ENCODE assay signal across 9 cellular contexts in genomic region chr3:129181834-129182233, GRCh38. TPM values are rescaled to one million over a fixed set of nuclear protein-coding genes. Genes with fewer than 3 reads are reported as not detected.
DNase-seq lines count a peak whose midpoint lies in the region; ATAC-seq and TF ChIP-seq lines count a peak whose summit lies in the region.
"Had no signal": no experiment of that assay in that cellular context is flagged by ENCODE, and none has a peak within 500 bp of the region (broad histone marks: within the 10 kb centered on the region; RNA-seq: fewer than 3 reads in every experiment).

No MANE protein-coding gene starts in this region.

- peaks cover 42% of the 10 kb centered on the region for H3K4me1 Mint-ChIP-seq in activated T-cell treated with anti-CD3 and anti-CD28 coated beads, Interleukin-2, amount 50 U/mL, for 4 hours (ENCODE audit: low read depth)
- H3K4me1 Mint-ChIP-seq in activated naive CD8-positive, alpha-beta T cell treated with anti-CD3 and anti-CD28 coated beads, Interleukin-2, amount 10 ng/mL, durations not matched to agents 7 days and 5 days, result peaks cover 46% of the 10 kb centered on the region

- peak overlapping the region; percentile 95 to 99 for H3K4me3 ChIP-seq in left lung
- H3K4me3 ChIP-seq in tibial artery, result peak overlapping the region; percentile 80 to 96

- no peaks in the 10 kb centered on the region for H3K27me3 Mint-ChIP-seq in activated T-cell treated with anti-CD3 and anti-CD28 coated beads, Interleukin-2, amount 50 U/mL, for 4 hours (ENCODE audit: low read depth)
- no peaks in the 10 kb centered on the region for H3K27me3 Mint-ChIP-seq in activated naive CD8-positive, alpha-beta T cell treated with anti-CD3 and anti-CD28 coated beads, Interleukin-2, amount 10 ng/mL, durations not matched to agents 7 days and 5 days

- H3K27ac Mint-ChIP-seq in activated naive CD8-positive, alpha-beta T cell treated with anti-CD3 and anti-CD28 coated beads, Interleukin-2, amount 10 ng/mL, durations not matched to agents 7 days and 5 days, result peak overlapping the region; percentile 98

- H3K4me1 ChIP-seq in left lung, result peaks cover 33 to 76% of the 10 kb centered on the region in 2 donors
- peaks cover 0 to 67% (median 41%) of the 10 kb centered on the region in 4 donors for H3K4me1 ChIP-seq in tibial artery

- TF ChIP-seq CTCF in left lung (IDR thresholded peaks at IDR 0.05) (no peak), tibial artery (IDR thresholded peaks at IDR 0.05) (no peak)

- H3K4me3 Mint-ChIP-seq in activated T-cell treated with anti-CD3 and anti-CD28 coated beads, Interleukin-2, amount 50 U/mL, for 4 hours, result peak overlapping the region; percentile 98
- H3K4me3 Mint-ChIP-seq in activated naive CD8-positive, alpha-beta T cell treated with anti-CD3 and anti-CD28 coated beads, Interleukin-2, amount 10 ng/mL, durations not matched to agents 7 days and 5 days, result peak overlapping the region; percentile 92

- H3K27me3 ChIP-seq in left lung (no peaks in the 10 kb centered on the region), tibial artery (no peaks in the 10 kb centered on the region)

- no peak for DNase-seq in activated T-cell treated with anti-CD3 and anti-CD28 coated beads, Interleukin-2, amount 50 U/mL, for 4 hours
- no peak for DNase-seq in activated T-cell treated with anti-CD3 and anti-CD28 coated beads, Interleukin-2, amount 50 U/mL, for 1 hour
- DNase-seq in activated naive CD8-positive, alpha-beta T cell treated with anti-CD3 and anti-CD28 coated beads, Interleukin-2, amount 10 ng/mL, durations not matched to agents 7 days and 5 days, result no peak
- no peak for DNase-seq in left lung
- DNase-seq in tibial artery, result no peak
- no peak for DNase-seq in HuH-7 (ENCODE audit: low spot score)
- no peak for DNase-seq in Ammon's horn (ENCODE audit: low spot score)
- DNase-seq: NCI-H1105 had no signal

- H3K36me3 ChIP-seq in left lung (peaks cover 0 to 22% of the 10 kb centered on the region in 2 donors), tibial artery (peaks cover 13 to 25% (median 13%) of the 10 kb centered on the region in 3 donors)

- peak overlapping the region; percentile 98 for H3K27ac ChIP-seq in left lung
- H3K27ac ChIP-seq in tibial artery, result peak overlapping the region; percentile 99 to 100

- no peak for ATAC-seq in activated T-cell treated with anti-CD3 and anti-CD28 coated beads, Interleukin-2, amount 50 U/mL, for 4 hours
- ATAC-seq in activated naive CD8-positive, alpha-beta T cell treated with anti-CD3 and anti-CD28 coated beads, Interleukin-2, amount 10 ng/mL, durations not matched to agents 7 days and 5 days (ENCODE audit: low read depth), result no peak
- ATAC-seq in left lung, result no peak
- ATAC-seq in GM19467 (IDR thresholded peaks at IDR 0.05; ENCODE audit: unreplicated experiment), result no peak

- intact Hi-C loops in left lung (cut with DNase I) (no loop called here), tibial artery (cut with DNase I; ENCODE audit: low total_unique reads) (loop anchor here (5.0 to 10.0 kb wide), 2 partner anchors 57 to 65 kb away; partner anchors contain the start of genes COPG1 and RAB43)

- peaks cover 37% of the 10 kb centered on the region for H3K36me3 Mint-ChIP-seq in activated T-cell treated with anti-CD3 and anti-CD28 coated beads, Interleukin-2, amount 50 U/mL, for 4 hours (ENCODE audit: insufficient read depth)
- H3K36me3 Mint-ChIP-seq in activated naive CD8-positive, alpha-beta T cell treated with anti-CD3 and anti-CD28 coated beads, Interleukin-2, amount 10 ng/mL, durations not matched to agents 7 days and 5 days, result peaks cover 35% of the 10 kb centered on the region

- POLR2A ChIA-PET in activated naive CD8-positive, alpha-beta T cell treated with anti-CD3 and anti-CD28 coated beads, Interleukin-2, amount 10 ng/mL, durations not matched to agents 7 days and 5 days (lab: Charles Lee), result interaction anchor here (1.1 to 6.7 kb wide), 12 partner anchors 9 to 134 kb away, joined by 4 to 86 read pairs (median 11); partner anchors contain the start of genes COPG1, HMCES and RAB43

- H3K9me3 ChIP-seq in left lung, result no peaks in the 10 kb centered on the region
- no peaks in the 10 kb centered on the region for H3K9me3 ChIP-seq in tibial artery

- no peaks in the 10 kb centered on the region for H3K9me3 Mint-ChIP-seq in activated T-cell treated with anti-CD3 and anti-CD28 coated beads, Interleukin-2, amount 50 U/mL, for 4 hours
- H3K9me3 Mint-ChIP-seq in activated naive CD8-positive, alpha-beta T cell treated with anti-CD3 and anti-CD28 coated beads, Interleukin-2, amount 10 ng/mL, durations not matched to agents 7 days and 5 days, result no peaks in the 10 kb centered on the region

RNA-seq across cellular contexts. Expression of gene CNBP, which starts 1.9 kb away (rescaled TPM):
- 100 to 1,000 TPM; 606 to 623 (median 610) TPM for total RNA-seq in activated T-cell treated with anti-CD3 and anti-CD28 coated beads, Interleukin-2, amount 50 U/mL, for 4 hours
- 100 to 1,000 TPM; 309 to 312 TPM for total RNA-seq in activated naive CD8-positive, alpha-beta T cell treated with anti-CD3 and anti-CD28 coated beads, Interleukin-2, amount 10 ng/mL, durations not matched to agents 7 days and 5 days
- total RNA-seq in left lung, result 100 to 1,000 TPM; 221 to 319 TPM

RNA-seq across cellular contexts. Expression of gene ISY1, which starts 21.0 kb away (rescaled TPM):
- 100 to 1,000 TPM in 1 of 3 donors, 10 to 100 TPM in 2; 93.1 to 101 (median 93.9) TPM for total RNA-seq in activated T-cell treated with anti-CD3 and anti-CD28 coated beads, Interleukin-2, amount 50 U/mL, for 4 hours
- total RNA-seq in activated naive CD8-positive, alpha-beta T cell treated with anti-CD3 and anti-CD28 coated beads, Interleukin-2, amount 10 ng/mL, durations not matched to agents 7 days and 5 days, result 10 to 100 TPM; 52.1 to 59.0 TPM
- 10 to 100 TPM; 29.1 to 37.0 TPM for total RNA-seq in left lung
